11 cellular contexts compared by ENCODE assay signal in genomic region chr22:32469799-32470212, GRCh38. TPM values are rescaled to one million over a fixed set of nuclear protein-coding genes. Genes with fewer than 3 reads are reported as not detected.
A peak's percentile ranks its signal among the peaks of the same experiment; 100 is the strongest.
DNase-seq lines count a peak whose midpoint lies in the region; ATAC-seq, FAIRE-seq and TF ChIP-seq lines count a peak whose summit lies in the region.
"Had no signal": no experiment of that assay in that cellular context is flagged by ENCODE, and none has a peak within 500 bp of the region (broad histone marks: within the 10 kb centered on the region; RNA-seq: fewer than 3 reads in every experiment).

No MANE protein-coding gene starts in this region.

- WGBS in psoas muscle, 3 donors = 15 to 18% (median 15%) methylated on average over 6 of the region's 6 CpGs

- no peak overlapping the region for H3K9ac ChIP-seq in adipocyte (ENCODE audit: low read length)

- H3K4me3 Mint-ChIP-seq in Calu3 (ENCODE audit: low read depth, unreplicated experiment) = no peak overlapping the region
- H3K4me3 Mint-ChIP-seq: central memory CD8-positive, alpha-beta T cell; GM23338 had no signal

- H3K4me3 ChIP-seq in adipocyte (ENCODE audit: low read length) = no peak overlapping the region
- no peak overlapping the region for H3K4me3 ChIP-seq in psoas muscle
- H3K4me3 ChIP-seq: GM23338 had no signal

- peak; percentile 99 for FAIRE-seq in islet of Langerhans (lab: Jason Lieb, UNC)

- H3K4me1 ChIP-seq in adipocyte (ENCODE audit: control insufficient read depth, insufficient read depth, low read length) = peaks cover 8% of the 10 kb centered on the region
- H3K4me1 ChIP-seq in psoas muscle = peaks cover 7% of the 10 kb centered on the region

- peaks cover 8% of the 10 kb centered on the region for H3K36me3 Mint-ChIP-seq in Calu3 (ENCODE audit: insufficient read depth, unreplicated experiment)

- H3K36me3 ChIP-seq in adipocyte (ENCODE audit: control insufficient read depth, insufficient read depth, low read length, severe bottlenecking) = no peaks in the 10 kb centered on the region
- H3K36me3 ChIP-seq in psoas muscle (ENCODE audit: insufficient read depth in 1 of 2, low read depth in 1 of 2) = no peaks in the 10 kb centered on the region

- CTCF ChIA-PET in Calu3 (lab: Charles Lee) = no interaction called here

- no peaks in the 10 kb centered on the region for H3K9me3 Mint-ChIP-seq in Calu3 (ENCODE audit: low read depth, unreplicated experiment)
- H3K9me3 Mint-ChIP-seq: central memory CD8-positive, alpha-beta T cell; GM23338 had no signal

- H3K27me3 ChIP-seq in adipocyte (replicated peaks; ENCODE audit: control insufficient read depth, insufficient read depth, low read length) (no peaks in the 10 kb centered on the region), psoas muscle (ENCODE audit: insufficient read depth in 3 of 3, low read length in 2 of 3) (peaks cover 0 to 23% (median 0%) of the 10 kb centered on the region in 3 donors)

- peaks cover 23% of the 10 kb centered on the region for H3K27me3 Mint-ChIP-seq in Calu3 (ENCODE audit: unreplicated experiment)

- no peaks in the 10 kb centered on the region for H3K9me3 ChIP-seq in adipocyte (ENCODE audit: control insufficient read depth, low read length)
- no peaks in the 10 kb centered on the region for H3K9me3 ChIP-seq in psoas muscle

- intact Hi-C loops in psoas muscle (cut with DNase I) = loop anchor here in 1 of 2 donors (5.0 kb wide), 1 partner anchor 53 kb away; no protein-coding TSS in a partner anchor
- intact Hi-C loops in Calu3 (cut with micrococcal nuclease; ENCODE audit: unreplicated experiment) = no loop called here

- DNase-seq in AG08395 (ENCODE audit: low spot score) = peak; percentile 91
- peak; percentile 22 for DNase-seq in HPDE6-E6E7 (ENCODE audit: extremely low spot score)
- DNase-seq in adipocyte (ENCODE audit: low read depth) = peak; percentile 62
- DNase-seq in psoas muscle = no peak
- no peak for DNase-seq in Calu3
- no peak for DNase-seq in activated CD8-positive, alpha-beta memory T cell treated with anti-CD3 and anti-CD28 coated beads for 24 hours
- DNase-seq in activated effector memory CD4-positive, alpha-beta T cell treated with anti-CD3 and anti-CD28 coated beads, Interleukin-2, amount 50 U/mL, for 16 hours = no peak

- no peak overlapping the region for H3K27ac Mint-ChIP-seq in Calu3 (ENCODE audit: unreplicated experiment)
- H3K27ac Mint-ChIP-seq: GM23338 had no signal

- TF ChIP-seq CTCF in psoas muscle (IDR thresholded peaks at IDR 0.05) (no peak), Calu3 (IDR thresholded peaks at IDR 0.05; ENCODE audit: unreplicated experiment) (no peak)

- no TSS peak for BruUV-seq in Calu3 (replicated peaks; lab: Mats Ljungman, UMichigan)

- peaks cover 22% of the 10 kb centered on the region for H3K4me1 Mint-ChIP-seq in Calu3 (ENCODE audit: low read depth, unreplicated experiment)

- ATAC-seq in psoas muscle = no peak
- ATAC-seq: GM23338 had no signal

- H3K27ac ChIP-seq in psoas muscle = no peak overlapping the region
- H3K27ac ChIP-seq: VCaP had no signal

RNA-seq across cellular contexts. Expression of gene FBXO7, which starts 4.8 kb away (rescaled TPM):
- 10 to 100 TPM; 28.2 to 34.4 (median 28.6) TPM for total RNA-seq in psoas muscle
- 10 to 100 TPM; 25.6 to 49.8 (median 25.7) TPM for polyA plus RNA-seq in psoas muscle
- 75.0 and 75.7 TPM in 2 replicates for total RNA-seq in Calu3 (2022)

RNA-seq across cellular contexts. Expression of gene BPIFC, which starts 5.6 kb away (rescaled TPM):
- total RNA-seq in psoas muscle (not detected), Calu3 (2022) (not detected in 2 replicates)
- under 1 TPM in 1 of 3 donors, not detected in 2; 0.01 TPM for polyA plus RNA-seq in psoas muscle
- total RNA-seq: GM23338 had no signal
- polyA plus RNA-seq: GM23338 had no signal

RNA-seq across cellular contexts. Expression of gene RTCB, which starts 57.8 kb away (rescaled TPM):
- 10 to 100 TPM; 40.3 to 59.5 (median 47.5) TPM for total RNA-seq in psoas muscle
- 10 to 100 TPM; 40.0 to 91.5 (median 79.1) TPM for polyA plus RNA-seq in psoas muscle
- total RNA-seq in Calu3 (2022) = 101 and 108 TPM in 2 replicates

Comparison
In these comparisons a context has a peak if more than half of its experiments do, and no peak if none do; other contexts are left out.
1. DNase-seq: peak in AG08395 (single experiment), HPDE6-E6E7 (single experiment) and adipocyte (single experiment); none in psoas muscle (0 of 2), Calu3 (single experiment), activated CD8-positive, alpha-beta memory T cell treated with anti-CD3 and anti-CD28 coated beads for 24 hours (single experiment) and activated effector memory CD4-positive, alpha-beta T cell treated with anti-CD3 and anti-CD28 coated beads, Interleukin-2, amount 50 U/mL, for 16 hours (single experiment).